ENCODE assay signal across 23 cellular contexts in the genomic region with DNA sequence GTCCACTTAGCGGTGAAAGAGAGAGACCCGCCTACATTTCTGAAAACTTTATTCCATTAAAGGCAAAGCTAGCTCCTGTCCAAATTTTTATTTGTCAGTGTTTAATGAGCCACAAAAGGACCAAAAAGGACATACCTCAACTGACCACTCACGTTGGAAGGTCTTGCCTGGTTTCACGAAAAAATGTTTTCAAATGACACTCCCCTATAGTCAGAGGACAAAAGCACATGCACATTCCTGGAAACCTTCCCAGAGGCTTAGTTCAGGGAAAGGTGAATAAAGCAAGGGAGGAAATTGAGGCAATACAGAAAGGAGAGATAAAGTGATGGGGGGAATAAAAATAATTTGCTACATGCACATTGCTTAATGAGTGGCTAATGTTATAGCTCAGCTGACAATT. TPM values are rescaled to one million over a fixed set of nuclear protein-coding genes. Genes with fewer than 3 reads are reported as not detected.
DNase-seq lines count a peak whose midpoint lies in the region; ATAC-seq and TF ChIP-seq lines count a peak whose summit lies in the region.
"Had no signal": no experiment of that assay in that cellular context is flagged by ENCODE, and none has a peak within 500 bp of the region (broad histone marks: within the 10 kb centered on the region; RNA-seq: fewer than 3 reads in every experiment).

No MANE protein-coding gene starts in this region.

- H3K27ac Mint-ChIP-seq in osteocyte (ENCODE audit: unreplicated experiment), result no peak overlapping the region
- H3K27ac Mint-ChIP-seq: CD8-positive, alpha-beta T cell; GM23338 had no signal

- no peak overlapping the region for H3K4me3 Mint-ChIP-seq in osteocyte (ENCODE audit: unreplicated experiment)
- H3K4me3 Mint-ChIP-seq: CD8-positive, alpha-beta T cell; GM23338 had no signal

- H3K36me3 ChIP-seq in left ventricle myocardium inferior, result peaks cover 26% of the 10 kb centered on the region

- no peak for ATAC-seq in left ventricle myocardium superior
- ATAC-seq: CD8-positive, alpha-beta T cell; GM23338; HepG2 had no signal

- H3K4me1 Mint-ChIP-seq in osteocyte (ENCODE audit: unreplicated experiment), result no peaks in the 10 kb centered on the region

- no peaks in the 10 kb centered on the region for H3K9me3 Mint-ChIP-seq in osteocyte (ENCODE audit: unreplicated experiment)
- H3K9me3 Mint-ChIP-seq: CD8-positive, alpha-beta T cell; GM23338 had no signal

- H3K27me3 Mint-ChIP-seq in osteocyte (ENCODE audit: unreplicated experiment), result no peaks in the 10 kb centered on the region

- H3K4me3 ChIP-seq in left ventricle myocardium inferior (no peak overlapping the region), choroid plexus epithelial cell (ENCODE audit: low read depth, low read length) (no peak overlapping the region)
- H3K4me3 ChIP-seq: GM23338, PC-9 had no signal

- DNase-seq in left ventricle myocardium inferior (no peak), left ventricle myocardium superior (no peak), choroid plexus epithelial cell (ENCODE audit: low read depth) (peak; percentile 34), T-helper 2 cell (no peak), osteocyte (ENCODE audit: extremely low spot score, unreplicated experiment) (no peak)
- DNase-seq in activated CD8-positive, alpha-beta memory T cell treated with anti-CD3 and anti-CD28 coated beads, Interleukin-2, amount 50 U/mL, for 4 hours, result no peak
- DNase-seq: AML-193; CD8-positive, alpha-beta T cell; HCEC 1CT; KG1; NCI-H1105; NCI-H146; NCI-H2029; NCI-H226; NCI-H510A treated with DMSO at 0.1 percent for 48 hours; NCI-H748 treated with DMSO at 0.1 percent for 48 hours; PC-9; RPMI8226; SHP77 treated with DMSO at 0.1 percent for 48 hours had no signal

- intact Hi-C loops in left ventricle myocardium inferior (cut with micrococcal nuclease) (no loop called here), left ventricle myocardium superior (cut with micrococcal nuclease) (no loop called here)

- H3K9me3 ChIP-seq in left ventricle myocardium inferior (replicated peaks), result no peaks in the 10 kb centered on the region

- H3K27me3 ChIP-seq in left ventricle myocardium inferior (ENCODE audit: low read depth), result no peaks in the 10 kb centered on the region
- H3K27me3 ChIP-seq in layer of hippocampus (ENCODE audit: control insufficient read depth, insufficient read depth, low read length), result no peaks in the 10 kb centered on the region

- H3K4me1 ChIP-seq in left ventricle myocardium inferior, result peaks cover 80% of the 10 kb centered on the region

- H3K27ac ChIP-seq in left ventricle myocardium inferior (replicated peaks) (peak overlapping the region; percentile 75), layer of hippocampus (ENCODE audit: low read depth, low read length) (peak overlapping the region; percentile 82)
- H3K27ac ChIP-seq: HL-60, PC-9 had no signal

- H3K36me3 Mint-ChIP-seq in osteocyte (ENCODE audit: unreplicated experiment), result peaks cover 9% of the 10 kb centered on the region

- TF ChIP-seq CTCF in left ventricle myocardium inferior (IDR thresholded peaks at IDR 0.05; ENCODE audit: borderline replicate concordance) (no peak), choroid plexus epithelial cell (conservative IDR thresholded peaks at IDR 0.05; ENCODE audit: low read depth, low read length) (no peak), osteocyte (IDR thresholded peaks at IDR 0.05) (no peak)

RNA-seq across cellular contexts. Expression of gene DOCK9, which starts 55.6 kb away (rescaled TPM):
- total RNA-seq in left ventricle myocardium inferior (36.8 TPM), left ventricle myocardium superior (39.6 TPM), osteocyte (23.9 and 24.1 TPM in 2 replicates)
